In the genomic region with DNA sequence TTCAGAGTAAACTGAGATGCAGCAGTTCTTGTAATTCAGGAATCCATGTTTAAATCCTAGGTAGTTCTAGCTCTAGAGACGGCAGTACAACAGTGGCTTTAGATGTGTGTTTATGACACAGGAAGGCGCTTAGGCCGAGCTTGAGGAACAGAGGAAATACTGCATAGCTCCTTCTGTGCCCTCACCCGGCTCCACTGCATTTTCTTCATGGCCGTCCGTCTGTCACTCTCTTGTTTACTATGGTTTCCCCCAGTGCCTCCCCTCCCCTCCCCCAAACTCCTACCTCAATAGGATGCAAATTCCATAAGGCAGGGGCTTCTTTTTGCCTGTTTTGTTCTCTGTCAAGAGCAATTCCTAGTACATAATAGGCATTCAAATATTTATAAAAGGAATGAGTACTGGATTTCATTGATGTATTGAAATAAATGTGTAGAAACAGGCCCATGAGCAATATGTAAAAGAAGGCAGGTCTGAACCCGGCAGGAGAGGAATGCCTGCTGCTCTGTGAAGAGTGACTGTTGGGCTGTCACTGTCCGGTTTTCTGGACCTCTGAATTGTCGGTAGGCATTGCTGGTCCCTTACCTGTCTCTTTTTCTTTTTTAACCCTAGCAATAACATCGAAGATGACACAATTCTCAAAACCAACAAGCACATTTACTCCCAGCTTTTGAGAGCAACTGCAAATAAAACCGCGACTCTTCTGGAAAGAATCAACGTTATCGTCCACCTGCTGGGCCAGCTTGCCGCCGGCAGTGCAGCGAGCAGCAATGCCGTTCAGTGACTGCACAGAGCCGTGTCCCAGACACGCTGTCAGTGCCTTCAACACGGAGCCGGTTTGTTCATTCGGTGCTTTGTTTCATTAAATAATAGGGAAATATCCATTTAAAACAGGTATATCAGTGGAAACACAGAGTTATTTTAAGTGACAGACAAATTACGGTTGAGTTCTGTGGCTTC, we compare ENCODE assay signal across 24 cellular contexts. TPM values are rescaled to one million over a fixed set of nuclear protein-coding genes. Genes with fewer than 3 reads are reported as not detected.
"Had no signal": no experiment of that assay in that cellular context is flagged by ENCODE, and none has a peak within 500 bp of the region (broad histone marks: within the 10 kb centered on the region; RNA-seq: fewer than 3 reads in every experiment).

No MANE protein-coding gene starts in this region.

- H3K4me3 Mint-ChIP-seq: activated CD4-positive, alpha-beta memory T cell treated with anti-CD3 and anti-CD28 coated beads for 36 hours; activated naive CD4-positive, alpha-beta T cell treated with anti-CD3 and anti-CD28 coated beads, Interleukin-2, amount 10 ng/mL, durations not matched to agents 7 days and 5 days; activated T-cell treated with anti-CD3 and anti-CD28 coated beads, Interleukin-2, amount 50 U/mL, for 72 hours; naive B cell; neural crest cell; stimulated activated naive B cell treated with anti-CD40 and anti-IgM and Interleukin-4, amounts not matched to agents 10 μg/mL and 1 μg/mL and 100 μg/mL, for 72 hours had no signal

- H3K4me3 ChIP-seq: cardiac muscle cell, gastrocnemius medialis, heart left ventricle, lower lobe of right lung, sigmoid colon, smooth muscle cell, transverse colon, uterus had no signal

- H3K4me1 Mint-ChIP-seq: activated naive CD4-positive, alpha-beta T cell treated with anti-CD3 and anti-CD28 coated beads, Interleukin-2, amount 10 ng/mL, durations not matched to agents 7 days and 5 days; naive B cell; stimulated activated naive B cell treated with anti-CD40 and anti-IgM and Interleukin-4, amounts not matched to agents 10 μg/mL and 1 μg/mL and 100 μg/mL, for 72 hours had no signal

- H3K4me2 ChIP-seq: smooth muscle cell had no signal

- H3K4me1 ChIP-seq: gastrocnemius medialis, lower lobe of right lung, uterus had no signal

- H3K36me3 ChIP-seq: uterus had no signal

- H3K27ac Mint-ChIP-seq: activated CD4-positive, alpha-beta memory T cell treated with anti-CD3 and anti-CD28 coated beads for 36 hours; activated naive CD4-positive, alpha-beta T cell treated with anti-CD3 and anti-CD28 coated beads, Interleukin-2, amount 10 ng/mL, durations not matched to agents 7 days and 5 days; activated T-cell treated with anti-CD3 and anti-CD28 coated beads, Interleukin-2, amount 50 U/mL, for 72 hours; stimulated activated naive B cell treated with anti-CD40 and anti-IgM and Interleukin-4, amounts not matched to agents 10 μg/mL and 1 μg/mL and 100 μg/mL, for 72 hours had no signal

- H3K27me3 Mint-ChIP-seq: activated CD4-positive, alpha-beta memory T cell treated with anti-CD3 and anti-CD28 coated beads for 36 hours; activated naive CD4-positive, alpha-beta T cell treated with anti-CD3 and anti-CD28 coated beads, Interleukin-2, amount 10 ng/mL, durations not matched to agents 7 days and 5 days; naive B cell; stimulated activated naive B cell treated with anti-CD40 and anti-IgM and Interleukin-4, amounts not matched to agents 10 μg/mL and 1 μg/mL and 100 μg/mL, for 72 hours had no signal

- ATAC-seq: activated T-cell treated with anti-CD3 and anti-CD28 coated beads, Interleukin-2, amount 50 U/mL, for 72 hours; esophagus mucosa; gastrocnemius medialis; heart left ventricle; lower lobe of right lung; stimulated activated naive B cell treated with anti-CD40 and anti-IgM and Interleukin-4, amounts not matched to agents 10 μg/mL and 1 μg/mL and 100 μg/mL, for 72 hours had no signal

- H3K9me3 Mint-ChIP-seq: activated CD4-positive, alpha-beta memory T cell treated with anti-CD3 and anti-CD28 coated beads for 36 hours; activated naive CD4-positive, alpha-beta T cell treated with anti-CD3 and anti-CD28 coated beads, Interleukin-2, amount 10 ng/mL, durations not matched to agents 7 days and 5 days; activated T-cell treated with anti-CD3 and anti-CD28 coated beads, Interleukin-2, amount 50 U/mL, for 72 hours; naive B cell; neural crest cell; stimulated activated naive B cell treated with anti-CD40 and anti-IgM and Interleukin-4, amounts not matched to agents 10 μg/mL and 1 μg/mL and 100 μg/mL, for 72 hours had no signal

- H3K27me3 ChIP-seq: cardiac muscle cell, gastrocnemius medialis, heart left ventricle, sigmoid colon, transverse colon, uterus had no signal

- H3K27ac ChIP-seq: cardiac muscle cell, gastrocnemius medialis, heart left ventricle, lower lobe of right lung, transverse colon, uterus had no signal

- DNase-seq: activated CD4-positive, alpha-beta memory T cell treated with anti-CD3 and anti-CD28 coated beads for 36 hours; activated CD4-positive, alpha-beta T cell treated with anti-CD3 and anti-CD28 coated beads for 48 hours; activated effector memory CD4-positive, alpha-beta T cell treated with anti-CD3 and anti-CD28 coated beads, Interleukin-2, amount 50 U/mL, for 16 hours; activated naive CD4-positive, alpha-beta T cell treated with anti-CD3 and anti-CD28 coated beads, Interleukin-2, amount 10 ng/mL, durations not matched to agents 7 days and 5 days; activated T-cell treated with anti-CD3 and anti-CD28 coated beads, Interleukin-2, amount 50 U/mL, for 72 hours; amygdala; cortex of kidney; gastrocnemius medialis; heart left ventricle; kidney; lower lobe of right lung; naive B cell; sigmoid colon; stimulated activated CD4-positive, alpha-beta T cell treated with anti-CD3 and anti-CD28 coated beads, Interleukin-15, amount 100 ng/mL, for 24 hours; stimulated activated CD8-positive, alpha-beta memory T cell treated with anti-CD3 and anti-CD28 coated beads, Interleukin-4, amount 100 ng/mL, for 48 hours; stimulated activated naive B cell treated with anti-CD40 and anti-IgM and Interleukin-4, amounts not matched to agents 10 μg/mL and 1 μg/mL and 100 μg/mL, for 72 hours; T-helper 9 cell; transverse colon; uterus had no signal

RNA-seq across cellular contexts. Expression of a gene that starts 12.7 kb away (rescaled TPM):
- total RNA-seq: activated CD4-positive, alpha-beta memory T cell treated with anti-CD3 and anti-CD28 coated beads for 36 hours; activated T-cell treated with anti-CD3 and anti-CD28 coated beads, Interleukin-2, amount 50 U/mL, for 72 hours; cardiac muscle cell; gastrocnemius medialis; lower lobe of right lung; neural crest cell; osteoblast; smooth muscle cell had no signal
- polyA plus RNA-seq: cardiac muscle cell, smooth muscle cell had no signal
